ENCODE assay signal across 28 cellular contexts in the genomic region with DNA sequence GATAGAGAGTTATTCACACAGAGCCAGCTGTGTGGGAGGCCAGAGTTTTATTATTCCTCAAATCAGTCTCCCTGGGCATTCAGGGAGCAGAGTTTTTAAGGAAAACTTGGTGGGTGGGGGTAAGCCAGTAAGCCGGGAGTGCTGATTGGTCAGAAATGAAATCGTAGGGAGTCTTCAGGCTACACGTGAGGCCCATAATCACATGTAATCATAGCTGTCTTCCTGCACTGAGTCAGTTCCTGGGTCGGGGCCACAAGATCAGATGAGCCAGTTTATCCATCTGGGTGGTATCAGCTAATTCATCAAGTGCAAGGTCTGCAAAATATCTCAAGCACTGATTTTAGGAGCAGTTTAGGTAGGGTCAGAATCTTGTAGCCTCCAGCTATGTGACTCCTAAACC. TPM values are rescaled to one million over a fixed set of nuclear protein-coding genes. Genes with fewer than 3 reads are reported as not detected.
DNase-seq lines count a peak whose midpoint lies in the region; ATAC-seq and TF ChIP-seq lines count a peak whose summit lies in the region.
"Had no signal": no experiment of that assay in that cellular context is flagged by ENCODE, and none has a peak within 500 bp of the region (broad histone marks: within the 10 kb centered on the region; RNA-seq: fewer than 3 reads in every experiment).

No MANE protein-coding gene starts in this region.

- TF ChIP-seq CTCF in choroid plexus epithelial cell (conservative IDR thresholded peaks at IDR 0.05; ENCODE audit: low read depth, low read length) = no peak

- H3K36me3 Mint-ChIP-seq in activated naive CD8-positive, alpha-beta T cell treated with anti-CD3 and anti-CD28 coated beads, Interleukin-2, amount 50 U/mL, for 24 hours (ENCODE audit: low read depth) = no peaks in the 10 kb centered on the region
- peaks cover 5% of the 10 kb centered on the region for H3K36me3 Mint-ChIP-seq in activated naive CD8-positive, alpha-beta T cell treated with anti-CD3 and anti-CD28 coated beads for 36 hours
- H3K36me3 Mint-ChIP-seq in stimulated activated effector memory CD8-positive, alpha-beta T cell treated with anti-CD3 and anti-CD28 coated beads, Interleukin-12 subunit alpha, Interleukin-12 subunit beta, amount 100 ng/mL, for 72 hours = no peaks in the 10 kb centered on the region

- H3K9me3 Mint-ChIP-seq in activated naive CD8-positive, alpha-beta T cell treated with anti-CD3 and anti-CD28 coated beads, Interleukin-2, amount 50 U/mL, for 24 hours = peaks cover 15% of the 10 kb centered on the region
- peaks cover 9% of the 10 kb centered on the region for H3K9me3 Mint-ChIP-seq in activated naive CD8-positive, alpha-beta T cell treated with anti-CD3 and anti-CD28 coated beads for 36 hours
- H3K9me3 Mint-ChIP-seq in stimulated activated effector memory CD8-positive, alpha-beta T cell treated with anti-CD3 and anti-CD28 coated beads, Interleukin-12 subunit alpha, Interleukin-12 subunit beta, amount 100 ng/mL, for 72 hours = peaks cover 3% of the 10 kb centered on the region
- H3K9me3 Mint-ChIP-seq: effector memory CD8-positive, alpha-beta T cell had no signal

- H3K4me3 Mint-ChIP-seq in activated naive CD8-positive, alpha-beta T cell treated with anti-CD3 and anti-CD28 coated beads, Interleukin-2, amount 50 U/mL, for 24 hours = no peak overlapping the region
- no peak overlapping the region for H3K4me3 Mint-ChIP-seq in activated naive CD8-positive, alpha-beta T cell treated with anti-CD3 and anti-CD28 coated beads for 36 hours
- no peak overlapping the region for H3K4me3 Mint-ChIP-seq in stimulated activated effector memory CD8-positive, alpha-beta T cell treated with anti-CD3 and anti-CD28 coated beads, Interleukin-12 subunit alpha, Interleukin-12 subunit beta, amount 100 ng/mL, for 72 hours
- H3K4me3 Mint-ChIP-seq: effector memory CD8-positive, alpha-beta T cell; memory B cell; neural crest cell had no signal

- peaks cover 11% of the 10 kb centered on the region for H3K4me1 Mint-ChIP-seq in activated naive CD8-positive, alpha-beta T cell treated with anti-CD3 and anti-CD28 coated beads, Interleukin-2, amount 50 U/mL, for 24 hours
- peaks cover 4% of the 10 kb centered on the region for H3K4me1 Mint-ChIP-seq in activated naive CD8-positive, alpha-beta T cell treated with anti-CD3 and anti-CD28 coated beads for 36 hours
- no peaks in the 10 kb centered on the region for H3K4me1 Mint-ChIP-seq in stimulated activated effector memory CD8-positive, alpha-beta T cell treated with anti-CD3 and anti-CD28 coated beads, Interleukin-12 subunit alpha, Interleukin-12 subunit beta, amount 100 ng/mL, for 72 hours
- H3K4me1 Mint-ChIP-seq: memory B cell, neural crest cell had no signal

- no peak overlapping the region for H3K27ac Mint-ChIP-seq in activated naive CD8-positive, alpha-beta T cell treated with anti-CD3 and anti-CD28 coated beads, Interleukin-2, amount 50 U/mL, for 24 hours
- H3K27ac Mint-ChIP-seq in activated naive CD8-positive, alpha-beta T cell treated with anti-CD3 and anti-CD28 coated beads for 36 hours = no peak overlapping the region
- H3K27ac Mint-ChIP-seq in stimulated activated effector memory CD8-positive, alpha-beta T cell treated with anti-CD3 and anti-CD28 coated beads, Interleukin-12 subunit alpha, Interleukin-12 subunit beta, amount 100 ng/mL, for 72 hours = no peak overlapping the region
- H3K27ac Mint-ChIP-seq: memory B cell had no signal

- H3K4me3 ChIP-seq in choroid plexus epithelial cell (ENCODE audit: low read depth, low read length) = no peak overlapping the region
- H3K4me3 ChIP-seq: cardiac muscle cell, gastroesophageal sphincter, hepatocyte, right atrium auricular region had no signal

- no peaks in the 10 kb centered on the region for H3K27me3 Mint-ChIP-seq in activated naive CD8-positive, alpha-beta T cell treated with anti-CD3 and anti-CD28 coated beads, Interleukin-2, amount 50 U/mL, for 24 hours
- no peaks in the 10 kb centered on the region for H3K27me3 Mint-ChIP-seq in activated naive CD8-positive, alpha-beta T cell treated with anti-CD3 and anti-CD28 coated beads for 36 hours
- H3K27me3 Mint-ChIP-seq: effector memory CD8-positive, alpha-beta T cell had no signal

- no peak for DNase-seq in activated naive CD8-positive, alpha-beta T cell treated with anti-CD3 and anti-CD28 coated beads, Interleukin-2, amount 50 U/mL, for 24 hours
- DNase-seq in activated naive CD8-positive, alpha-beta T cell treated with anti-CD3 and anti-CD28 coated beads for 36 hours = no peak
- DNase-seq in NCI-H226 = peak; percentile 83
- DNase-seq in choroid plexus epithelial cell (ENCODE audit: low read depth) = peak; percentile 27
- no peak for DNase-seq in stimulated activated effector memory CD8-positive, alpha-beta T cell treated with anti-CD3 and anti-CD28 coated beads, Interleukin-12 subunit alpha, Interleukin-12 subunit beta, amount 100 ng/mL, for 72 hours (ENCODE audit: low spot score in 2 of 2)
- no peak for DNase-seq in stimulated activated CD4-positive, alpha-beta T cell treated with anti-CD3 and anti-CD28 coated beads, Interleukin-2, amount 100 ng/mL, for 48 hours
- DNase-seq in activated CD4-positive, alpha-beta T cell treated with anti-CD3 and anti-CD28 coated beads for 1 hour = no peak
- DNase-seq: activated naive CD4-positive, alpha-beta T cell; activated T-cell treated with anti-CD3 and anti-CD28 coated beads, Interleukin-2, amount 50 U/mL, for 48 hours; amygdala; cortex of kidney; effector memory CD8-positive, alpha-beta T cell; erythroblast; GF-D8; left cardiac atrium; NCI-H1105; NCI-H187 treated with DMSO at 0.1 percent for 48 hours; NCI-H526 treated with DMSO at 0.1 percent for 48 hours; stimulated activated CD4-positive, alpha-beta T cell treated with anti-CD3 and anti-CD28 coated beads, Interleukin-4, amount 100 ng/mL, for 1 hour; T-helper 1 cell; trophoblast cell had no signal

- ATAC-seq in activated naive CD8-positive, alpha-beta T cell treated with anti-CD3 and anti-CD28 coated beads, Interleukin-2, amount 50 U/mL, for 24 hours = peak; percentile 46
- peak; percentile 73 for ATAC-seq in stimulated activated effector memory CD8-positive, alpha-beta T cell treated with anti-CD3 and anti-CD28 coated beads, Interleukin-12 subunit alpha, Interleukin-12 subunit beta, amount 100 ng/mL, for 72 hours
- no peak for ATAC-seq in HG03469 (IDR thresholded peaks at IDR 0.05; ENCODE audit: unreplicated experiment)
- ATAC-seq: effector memory CD8-positive, alpha-beta T cell; gastroesophageal sphincter; left cardiac atrium had no signal

RNA-seq across cellular contexts. Expression of gene TTC39B, which starts 10.8 kb away (rescaled TPM):
- total RNA-seq in activated naive CD8-positive, alpha-beta T cell treated with anti-CD3 and anti-CD28 coated beads for 36 hours = 10 to 100 TPM; 16.2 to 17.3 TPM

Comparison
In these comparisons a context has a peak if more than half of its experiments do, and no peak if none do; other contexts are left out.
1. DNase-seq: peak in NCI-H226 (single experiment) and choroid plexus epithelial cell (single experiment); none in activated naive CD8-positive, alpha-beta T cell treated with anti-CD3 and anti-CD28 coated beads, Interleukin-2, amount 50 U/mL, for 24 hours (single experiment), activated naive CD8-positive, alpha-beta T cell treated with anti-CD3 and anti-CD28 coated beads for 36 hours (single experiment), stimulated activated effector memory CD8-positive, alpha-beta T cell treated with anti-CD3 and anti-CD28 coated beads, Interleukin-12 subunit alpha, Interleukin-12 subunit beta, amount 100 ng/mL, for 72 hours (0 of 2), stimulated activated CD4-positive, alpha-beta T cell treated with anti-CD3 and anti-CD28 coated beads, Interleukin-2, amount 100 ng/mL, for 48 hours (0 of 2) and activated CD4-positive, alpha-beta T cell treated with anti-CD3 and anti-CD28 coated beads for 1 hour (single experiment).